ENCODE assay signal across 1 cellular context in genomic region chr2:28870146-28870891, GRCh38.
TF ChIP-seq lines count a peak whose summit lies in the region.

TSS of gene TRMT61B (minus strand) at chr2:28870309. CDS start at chr2:28870277, 32 bp downstream.

TF ChIP-seq in K562, 482 proteins besides CTCF, POLR2A, EP300 and RAD21 (continued from another document and continues in another):
- TF ChIP-seq, protein P1, sequence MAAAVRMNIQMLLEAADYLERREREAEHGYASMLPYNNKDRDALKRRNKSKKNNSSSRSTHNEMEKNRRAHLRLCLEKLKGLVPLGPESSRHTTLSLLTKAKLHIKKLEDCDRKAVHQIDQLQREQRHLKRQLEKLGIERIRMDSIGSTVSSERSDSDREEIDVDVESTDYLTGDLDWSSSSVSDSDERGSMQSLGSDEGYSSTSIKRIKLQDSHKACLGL (CRISPR knock-in tag; IDR thresholded peaks at IDR 0.05; ENCODE audit: borderline replicate concordance, poor library complexity, severe bottlenecking), result peak; percentile 92
- TF ChIP-seq POLR2AphosphoS2 (IDR thresholded peaks at IDR 0.05; ENCODE audit: low read length) (peak; percentile 62; the same call in 1 of the 2 replicates), ZNF224 (CRISPR knock-in tag; IDR thresholded peaks at IDR 0.05) (no peak), SIN3B (IDR thresholded peaks at IDR 0.05; ENCODE audit: low read depth) (peak; percentile 98), POLR2AphosphoS5 (IDR thresholded peaks at IDR 0.05; ENCODE audit: control insufficient read depth, insufficient read depth, low read depth, low read length) (peak; percentile 94), ARID1B (IDR thresholded peaks at IDR 0.05) (peak; percentile 33), PML (IDR thresholded peaks at IDR 0.05; ENCODE audit: low read length) (peak; percentile 71; the same call in 1 of the 2 replicates), SRSF3 (IDR thresholded peaks at IDR 0.05; ENCODE audit: insufficient read depth, low read length) (no peak), RBBP5 (IDR thresholded peaks at IDR 0.05; ENCODE audit: borderline replicate concordance, insufficient read depth, low read length, poor library complexity, severe bottlenecking) (peak; percentile 98), ZNF407 (IDR thresholded peaks at IDR 0.05; ENCODE audit: low read depth) (no peak; the same call in 1 of the 2 replicates), HMGXB4 (CRISPR knock-in tag; IDR thresholded peaks at IDR 0.05) (peak; percentile 18; the same call in 1 of the 2 replicates), NR2C2 (CRISPR knock-in tag; IDR thresholded peaks at IDR 0.05) (no peak; the same call in 1 of the 2 replicates), NR2C2 (tag; IDR thresholded peaks at IDR 0.05) (peak; percentile 92), DPF2 (IDR thresholded peaks at IDR 0.05) (peak; percentile 46; the same call in 1 of the 2 replicates), TAF7 (tag; IDR thresholded peaks at IDR 0.05) (0 out of 2 replicates have a peak, but pooled peaks have one; percentile 12), CEBPB (tag; IDR thresholded peaks at IDR 0.05) (0 out of 2 replicates have a peak, but pooled peaks have one; percentile 55), KDM4B (IDR thresholded peaks at IDR 0.05; ENCODE audit: borderline replicate concordance in 2 of 2, low read depth in 1 of 2) (0 out of 4 replicates have a peak, but pooled peaks of 1 of the 2 experiments have one; percentile 27), TBL1XR1 (IDR thresholded peaks at IDR 0.05; ENCODE audit: low read length in 2 of 2) (peak in 1 of 2 experiments; percentile 99; a peak in 3 of 4 replicates), KLF1 (tag; IDR thresholded peaks at IDR 0.05) (0 out of 2 replicates have a peak, but pooled peaks have one; percentile 46), STAT6 (CRISPR knock-in tag; IDR thresholded peaks at IDR 0.05) (0 out of 2 replicates have a peak, but pooled peaks have one; percentile 73), AFF4 (CRISPR knock-in tag; IDR thresholded peaks at IDR 0.05) (0 out of 2 replicates have a peak, but pooled peaks have one; percentile 20), NCOA1 (IDR thresholded peaks at IDR 0.05; ENCODE audit: low read depth) (0 out of 2 replicates have a peak, but pooled peaks have one; percentile 29), ZNF431 (CRISPR knock-in tag; IDR thresholded peaks at IDR 0.05) (no peak), SIX5 (IDR thresholded peaks at IDR 0.05; ENCODE audit: borderline replicate concordance in 1 of 2, insufficient read depth in 1 of 2, low read depth in 1 of 2, low read length in 2 of 2) (peak; percentile 46 to 68; a peak in 3 of 4 replicates), ZBTB17 (CRISPR knock-in tag; IDR thresholded peaks at IDR 0.05) (no peak)
- TF ChIP-seq, protein P2, sequence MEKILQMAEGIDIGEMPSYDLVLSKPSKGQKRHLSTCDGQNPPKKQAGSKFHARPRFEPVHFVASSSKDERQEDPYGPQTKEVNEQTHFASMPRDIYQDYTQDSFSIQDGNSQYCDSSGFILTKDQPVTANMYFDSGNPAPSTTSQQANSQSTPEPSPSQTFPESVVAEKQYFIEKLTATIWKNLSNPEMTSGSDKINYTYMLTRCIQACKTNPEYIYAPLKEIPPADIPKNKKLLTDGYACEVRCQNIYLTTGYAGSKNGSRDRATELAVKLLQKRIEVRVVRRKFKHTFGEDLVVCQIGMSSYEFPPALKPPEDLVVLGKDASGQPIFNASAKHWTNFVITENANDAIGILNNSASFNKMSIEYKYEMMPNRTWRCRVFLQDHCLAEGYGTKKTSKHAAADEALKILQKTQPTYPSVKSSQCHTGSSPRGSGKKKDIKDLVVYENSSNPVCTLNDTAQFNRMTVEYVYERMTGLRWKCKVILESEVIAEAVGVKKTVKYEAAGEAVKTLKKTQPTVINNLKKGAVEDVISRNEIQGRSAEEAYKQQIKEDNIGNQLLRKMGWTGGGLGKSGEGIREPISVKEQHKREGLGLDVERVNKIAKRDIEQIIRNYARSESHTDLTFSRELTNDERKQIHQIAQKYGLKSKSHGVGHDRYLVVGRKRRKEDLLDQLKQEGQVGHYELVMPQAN (IDR thresholded peaks at IDR 0.05; ENCODE audit: borderline replicate concordance), result peak; percentile 81; the same call in 1 of the 2 replicates
- TF ChIP-seq, protein P3, sequence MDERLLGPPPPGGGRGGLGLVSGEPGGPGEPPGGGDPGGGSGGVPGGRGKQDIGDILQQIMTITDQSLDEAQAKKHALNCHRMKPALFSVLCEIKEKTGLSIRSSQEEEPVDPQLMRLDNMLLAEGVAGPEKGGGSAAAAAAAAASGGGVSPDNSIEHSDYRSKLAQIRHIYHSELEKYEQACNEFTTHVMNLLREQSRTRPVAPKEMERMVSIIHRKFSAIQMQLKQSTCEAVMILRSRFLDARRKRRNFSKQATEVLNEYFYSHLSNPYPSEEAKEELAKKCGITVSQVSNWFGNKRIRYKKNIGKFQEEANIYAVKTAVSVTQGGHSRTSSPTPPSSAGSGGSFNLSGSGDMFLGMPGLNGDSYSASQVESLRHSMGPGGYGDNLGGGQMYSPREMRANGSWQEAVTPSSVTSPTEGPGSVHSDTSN (CRISPR knock-in tag; IDR thresholded peaks at IDR 0.05; ENCODE audit: low read depth), result no peak
- TF ChIP-seq, protein P3 (tag; conservative IDR thresholded peaks at IDR 0.05; ENCODE audit: low read depth), result peak; percentile 73
- TF ChIP-seq, protein P4, sequence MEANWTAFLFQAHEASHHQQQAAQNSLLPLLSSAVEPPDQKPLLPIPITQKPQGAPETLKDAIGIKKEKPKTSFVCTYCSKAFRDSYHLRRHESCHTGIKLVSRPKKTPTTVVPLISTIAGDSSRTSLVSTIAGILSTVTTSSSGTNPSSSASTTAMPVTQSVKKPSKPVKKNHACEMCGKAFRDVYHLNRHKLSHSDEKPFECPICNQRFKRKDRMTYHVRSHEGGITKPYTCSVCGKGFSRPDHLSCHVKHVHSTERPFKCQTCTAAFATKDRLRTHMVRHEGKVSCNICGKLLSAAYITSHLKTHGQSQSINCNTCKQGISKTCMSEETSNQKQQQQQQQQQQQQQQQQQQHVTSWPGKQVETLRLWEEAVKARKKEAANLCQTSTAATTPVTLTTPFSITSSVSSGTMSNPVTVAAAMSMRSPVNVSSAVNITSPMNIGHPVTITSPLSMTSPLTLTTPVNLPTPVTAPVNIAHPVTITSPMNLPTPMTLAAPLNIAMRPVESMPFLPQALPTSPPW (CRISPR knock-in tag; IDR thresholded peaks at IDR 0.05), result peak; percentile 70
